ENCODE assay signal across 1 cellular context in the genomic region with DNA sequence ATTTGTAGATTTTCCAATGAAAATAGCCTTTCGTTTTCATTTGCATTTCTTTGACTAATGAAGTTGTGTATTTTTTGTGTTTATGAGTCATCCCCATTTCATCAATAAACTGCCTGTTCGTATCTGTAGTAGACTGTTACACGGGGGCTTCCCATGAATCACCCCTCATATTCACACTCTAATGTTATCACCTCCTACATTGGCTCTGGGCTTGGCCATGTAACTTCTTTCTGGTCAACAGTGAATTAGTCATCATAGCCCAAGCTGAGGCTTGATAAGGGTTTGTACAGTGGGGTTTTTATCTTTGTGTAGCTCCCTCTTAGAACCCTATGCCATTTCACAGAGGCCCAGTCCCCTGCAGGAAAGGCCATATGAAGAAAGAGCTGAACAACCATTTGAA.
TF ChIP-seq lines count a peak whose summit lies in the region.

No MANE protein-coding gene starts in this region.

TF ChIP-seq in K562, 482 proteins besides CTCF, POLR2A, EP300 and RAD21 (continued from another document):
- TF ChIP-seq ETS2 (tag; IDR thresholded peaks at IDR 0.05; ENCODE audit: borderline replicate concordance, poor library complexity, severe bottlenecking) (no peak), NEUROD1 (IDR thresholded peaks at IDR 0.05; ENCODE audit: borderline replicate concordance, low read depth, low read length, partially characterized antibody) (peak; percentile 28), ZNF282 (CRISPR knock-in tag; IDR thresholded peaks at IDR 0.05) (no peak), KLF16 (IDR thresholded peaks at IDR 0.05) (0 out of 2 replicates have a peak, but pooled peaks have one; percentile 20), CBFA2T2 (conservative IDR thresholded peaks at IDR 0.05) (peak; percentile 79), ZBTB7A (IDR thresholded peaks at IDR 0.05; ENCODE audit: borderline replicate concordance, control insufficient read depth, low read depth, low read length) (peak; percentile 55; the same call in 1 of the 2 replicates), PRPF4 (IDR thresholded peaks at IDR 0.05; ENCODE audit: insufficient read depth, low read depth, low read length, poor library complexity, severe bottlenecking) (no peak), TRIM24 (IDR thresholded peaks at IDR 0.05) (0 out of 4 replicates have a peak, but pooled peaks of 1 of the 2 experiments have one; percentile 40), TCF3 (CRISPR knock-in tag; IDR thresholded peaks at IDR 0.05) (peak; percentile 49; the same call in 1 of the 2 replicates), NFIC (IDR thresholded peaks at IDR 0.05) (0 out of 2 replicates have a peak, but pooled peaks have one; percentile 9), TAL1 (IDR thresholded peaks at IDR 0.05) (peak; percentile 46; the same call in 1 of the 2 replicates), JUNB (CRISPR knock-in tag; conservative IDR thresholded peaks at IDR 0.05) (0 out of 2 replicates have a peak, but pooled peaks have one; percentile 23), RNF2 (IDR thresholded peaks at IDR 0.05) (no peak), SMARCC2 (IDR thresholded peaks at IDR 0.05; ENCODE audit: low read depth) (peak; percentile 72; the same call in 1 of the 2 replicates), TEAD4 (IDR thresholded peaks at IDR 0.05; ENCODE audit: low read length) (peak; percentile 78), TEAD4 (CRISPR knock-in tag; IDR thresholded peaks at IDR 0.05; ENCODE audit: borderline replicate concordance) (no peak), MTA2 (IDR thresholded peaks at IDR 0.05; ENCODE audit: low read depth) (peak; percentile 30; the same call in 1 of the 2 replicates), SMAD4 (CRISPR knock-in tag; conservative IDR thresholded peaks at IDR 0.05) (no peak), FOSL1 (tag; conservative IDR thresholded peaks at IDR 0.05) (peak; percentile 98), JUND (IDR thresholded peaks at IDR 0.05; ENCODE audit: borderline replicate concordance, low read depth, low read length) (peak; percentile 90), JUND (tag; IDR thresholded peaks at IDR 0.05; ENCODE audit: borderline replicate concordance, low read depth, low read length) (peak; percentile 77; the same call in 2 of the 3 replicates), EHMT2 (IDR thresholded peaks at IDR 0.05) (peak; percentile 77), ZNF445 (CRISPR knock-in tag; IDR thresholded peaks at IDR 0.05; ENCODE audit: low read depth) (no peak), CBFA2T3 (IDR thresholded peaks at IDR 0.05) (peak; percentile 87), ZNF124 (CRISPR knock-in tag; IDR thresholded peaks at IDR 0.05) (no peak), BACH1 (tag; IDR thresholded peaks at IDR 0.05) (no peak), POLR2AphosphoS5 (IDR thresholded peaks at IDR 0.05; ENCODE audit: control insufficient read depth, insufficient read depth, low read depth, low read length) (peak; percentile 59; the same call in 1 of the 2 replicates), CXXC5 (CRISPR knock-in tag; IDR thresholded peaks at IDR 0.05) (no peak), ZNF696 (CRISPR knock-in tag; conservative IDR thresholded peaks at IDR 0.05) (no peak), SMARCE1 (IDR thresholded peaks at IDR 0.05) (peak; percentile 81), ZNF583 (CRISPR knock-in tag; IDR thresholded peaks at IDR 0.05) (no peak), PML (IDR thresholded peaks at IDR 0.05; ENCODE audit: low read length) (peak; percentile 47; the same call in 1 of the 2 replicates), DPF2 (IDR thresholded peaks at IDR 0.05) (peak; percentile 84), ZSCAN32 (CRISPR knock-in tag; IDR thresholded peaks at IDR 0.05) (peak; percentile 63; the same call in 1 of the 2 replicates)
- TF ChIP-seq, protein P1, sequence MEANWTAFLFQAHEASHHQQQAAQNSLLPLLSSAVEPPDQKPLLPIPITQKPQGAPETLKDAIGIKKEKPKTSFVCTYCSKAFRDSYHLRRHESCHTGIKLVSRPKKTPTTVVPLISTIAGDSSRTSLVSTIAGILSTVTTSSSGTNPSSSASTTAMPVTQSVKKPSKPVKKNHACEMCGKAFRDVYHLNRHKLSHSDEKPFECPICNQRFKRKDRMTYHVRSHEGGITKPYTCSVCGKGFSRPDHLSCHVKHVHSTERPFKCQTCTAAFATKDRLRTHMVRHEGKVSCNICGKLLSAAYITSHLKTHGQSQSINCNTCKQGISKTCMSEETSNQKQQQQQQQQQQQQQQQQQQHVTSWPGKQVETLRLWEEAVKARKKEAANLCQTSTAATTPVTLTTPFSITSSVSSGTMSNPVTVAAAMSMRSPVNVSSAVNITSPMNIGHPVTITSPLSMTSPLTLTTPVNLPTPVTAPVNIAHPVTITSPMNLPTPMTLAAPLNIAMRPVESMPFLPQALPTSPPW (CRISPR knock-in tag; IDR thresholded peaks at IDR 0.05) = peak; percentile 30; the same call in 1 of the 2 replicates
- TF ChIP-seq, protein P2, sequence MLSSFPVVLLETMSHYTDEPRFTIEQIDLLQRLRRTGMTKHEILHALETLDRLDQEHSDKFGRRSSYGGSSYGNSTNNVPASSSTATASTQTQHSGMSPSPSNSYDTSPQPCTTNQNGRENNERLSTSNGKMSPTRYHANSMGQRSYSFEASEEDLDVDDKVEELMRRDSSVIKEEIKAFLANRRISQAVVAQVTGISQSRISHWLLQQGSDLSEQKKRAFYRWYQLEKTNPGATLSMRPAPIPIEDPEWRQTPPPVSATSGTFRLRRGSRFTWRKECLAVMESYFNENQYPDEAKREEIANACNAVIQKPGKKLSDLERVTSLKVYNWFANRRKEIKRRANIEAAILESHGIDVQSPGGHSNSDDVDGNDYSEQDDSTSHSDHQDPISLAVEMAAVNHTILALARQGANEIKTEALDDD (IDR thresholded peaks at IDR 0.05) = peak; percentile 39; the same call in 1 of the 2 replicates
- TF ChIP-seq, protein P3, sequence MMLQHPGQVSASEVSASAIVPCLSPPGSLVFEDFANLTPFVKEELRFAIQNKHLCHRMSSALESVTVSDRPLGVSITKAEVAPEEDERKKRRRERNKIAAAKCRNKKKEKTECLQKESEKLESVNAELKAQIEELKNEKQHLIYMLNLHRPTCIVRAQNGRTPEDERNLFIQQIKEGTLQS (IDR thresholded peaks at IDR 0.05) = peak; percentile 88
- TF ChIP-seq, protein P3 (CRISPR knock-in tag; conservative IDR thresholded peaks at IDR 0.05) = no peak
- TF ChIP-seq, protein P4, sequence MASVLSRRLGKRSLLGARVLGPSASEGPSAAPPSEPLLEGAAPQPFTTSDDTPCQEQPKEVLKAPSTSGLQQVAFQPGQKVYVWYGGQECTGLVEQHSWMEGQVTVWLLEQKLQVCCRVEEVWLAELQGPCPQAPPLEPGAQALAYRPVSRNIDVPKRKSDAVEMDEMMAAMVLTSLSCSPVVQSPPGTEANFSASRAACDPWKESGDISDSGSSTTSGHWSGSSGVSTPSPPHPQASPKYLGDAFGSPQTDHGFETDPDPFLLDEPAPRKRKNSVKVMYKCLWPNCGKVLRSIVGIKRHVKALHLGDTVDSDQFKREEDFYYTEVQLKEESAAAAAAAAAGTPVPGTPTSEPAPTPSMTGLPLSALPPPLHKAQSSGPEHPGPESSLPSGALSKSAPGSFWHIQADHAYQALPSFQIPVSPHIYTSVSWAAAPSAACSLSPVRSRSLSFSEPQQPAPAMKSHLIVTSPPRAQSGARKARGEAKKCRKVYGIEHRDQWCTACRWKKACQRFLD (CRISPR knock-in tag; IDR thresholded peaks at IDR 0.05) = peak; percentile 29; the same call in 1 of the 2 replicates
- TF ChIP-seq, protein P5, sequence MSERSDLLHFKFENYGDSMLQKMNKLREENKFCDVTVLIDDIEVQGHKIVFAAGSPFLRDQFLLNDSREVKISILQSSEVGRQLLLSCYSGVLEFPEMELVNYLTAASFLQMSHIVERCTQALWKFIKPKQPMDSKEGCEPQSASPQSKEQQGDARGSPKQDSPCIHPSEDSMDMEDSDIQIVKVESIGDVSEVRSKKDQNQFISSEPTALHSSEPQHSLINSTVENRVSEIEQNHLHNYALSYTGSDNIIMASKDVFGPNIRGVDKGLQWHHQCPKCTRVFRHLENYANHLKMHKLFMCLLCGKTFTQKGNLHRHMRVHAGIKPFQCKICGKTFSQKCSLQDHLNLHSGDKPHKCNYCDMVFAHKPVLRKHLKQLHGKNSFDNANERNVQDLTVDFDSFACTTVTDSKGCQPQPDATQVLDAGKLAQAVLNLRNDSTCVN (CRISPR knock-in tag; IDR thresholded peaks at IDR 0.05) = no peak
